ENCODE assay signal across 18 cellular contexts in genomic region chr1:78047631-78048030, GRCh38. TPM values are rescaled to one million over a fixed set of nuclear protein-coding genes. Genes with fewer than 3 reads are reported as not detected.
DNase-seq lines count a peak whose midpoint lies in the region; ATAC-seq and TF ChIP-seq lines count a peak whose summit lies in the region.
"Had no signal": no experiment of that assay in that cellular context is flagged by ENCODE, and none has a peak within 500 bp of the region (broad histone marks: within the 10 kb centered on the region; RNA-seq: fewer than 3 reads in every experiment).

No MANE protein-coding gene starts in this region.

- H3K9me3 Mint-ChIP-seq in CD4-positive, alpha-beta memory T cell: peaks cover 0 to 4% (median 0%) of the 10 kb centered on the region in 8 donors
- H3K9me3 Mint-ChIP-seq: memory B cell had no signal

- H3K27me3 Mint-ChIP-seq in CD4-positive, alpha-beta memory T cell: peaks cover 34 to 42% of the 10 kb centered on the region in 2 donors

- no peaks in the 10 kb centered on the region for H3K9me2 ChIP-seq in hepatocyte (replicated peaks; ENCODE audit: insufficient read depth)

- peaks cover 10% of the 10 kb centered on the region for H3K4me1 ChIP-seq in hepatocyte (ENCODE audit: insufficient read depth)
- peaks cover 10 to 33% (median 16%) of the 10 kb centered on the region in 3 donors for H3K4me1 ChIP-seq in skeletal muscle tissue (ENCODE audit: control insufficient read depth in 3 of 3, insufficient read depth in 3 of 3, low read length in 3 of 3)
- peaks cover 11% of the 10 kb centered on the region for H3K4me1 ChIP-seq in CD4-positive, alpha-beta memory T cell (ENCODE audit: insufficient read depth, low read length)

- H3K9ac ChIP-seq in skeletal muscle tissue (ENCODE audit: low read depth in 1 of 3, low read length in 3 of 3): peak overlapping the region in 2 of 3 donors; percentile 63

- H3K36me3 ChIP-seq in hepatocyte (replicated peaks; ENCODE audit: insufficient read depth, low read depth) (no peaks in the 10 kb centered on the region), skeletal muscle tissue (ENCODE audit: control insufficient read depth in 3 of 3, insufficient read depth in 3 of 3, low read length in 3 of 3) (no peaks in the 10 kb centered on the region)
- no peaks in the 10 kb centered on the region for H3K36me3 ChIP-seq in CD4-positive, alpha-beta memory T cell (ENCODE audit: insufficient read depth, low read length)
- H3K36me3 ChIP-seq: neutrophil, Peyer's patch, upper lobe of left lung had no signal

- peak overlapping the region; percentile 94 for H3K4me2 ChIP-seq in hepatocyte

- ATAC-seq in GM18858 (IDR thresholded peaks at IDR 0.05; ENCODE audit: unreplicated experiment): no peak

- DNase-seq in NCI-H510A treated with DMSO at 0.1 percent for 48 hours (lab: John Stamatoyannopoulos, UW): peak; percentile 76
- no peak for DNase-seq in NCI-H510A (lab: John Stamatoyannopoulos, UW)
- peak; percentile 29 for DNase-seq in NCI-H82 treated with DMSO at 0.1 percent for 48 hours (lab: John Stamatoyannopoulos, UW; ENCODE audit: unreplicated experiment)
- peak; percentile 20 for DNase-seq in hepatocyte (ENCODE audit: low spot score)
- DNase-seq in NCI-H345 treated with DMSO at 0.1 percent for 48 hours (lab: John Stamatoyannopoulos, UW; ENCODE audit: unreplicated experiment): no peak
- DNase-seq in CD4-positive, alpha-beta memory T cell: no peak
- DNase-seq: activated CD4-positive, CD25-positive, alpha-beta regulatory T cell; dorsolateral prefrontal cortex; Kasumi-1; NCI-H146; NCI-H526 treated with DMSO at 0.1 percent for 48 hours; Peyer's patch; upper lobe of left lung had no signal

- intact Hi-C loops in CD4-positive, alpha-beta memory T cell (cut with micrococcal nuclease): no loop called here

- peaks cover 25% of the 10 kb centered on the region for H3K79me2 ChIP-seq in hepatocyte

- CTCF ChIA-PET in CD4-positive, alpha-beta memory T cell (lab: Charles Lee; ENCODE audit: partially characterized antibody): interaction anchor here (1.1 to 1.5 kb wide), 2 partner anchors 66 to 69 kb away, joined by 3 to 6 read pairs; partner anchors contain the start of gene FUBP1

- H3K36me3 Mint-ChIP-seq in CD4-positive, alpha-beta memory T cell: peaks cover 0 to 1% of the 10 kb centered on the region in 2 donors
- H3K36me3 Mint-ChIP-seq: memory B cell had no signal

- POLR2A ChIA-PET in CD4-positive, alpha-beta memory T cell (lab: Charles Lee; ENCODE audit: partially characterized antibody): no interaction called here

- H3K4me1 Mint-ChIP-seq in CD4-positive, alpha-beta memory T cell: peaks cover 5 to 26% (median 18%) of the 10 kb centered on the region in 4 donors

- H3K27me3 ChIP-seq in hepatocyte (peaks cover 25% of the 10 kb centered on the region), skeletal muscle tissue (ENCODE audit: control insufficient read depth in 3 of 3, insufficient read depth in 3 of 3, low read length in 3 of 3) (no peaks in the 10 kb centered on the region)
- H3K27me3 ChIP-seq in CD4-positive, alpha-beta memory T cell (ENCODE audit: insufficient read depth, low read length): peaks cover 14% of the 10 kb centered on the region
- H3K27me3 ChIP-seq: Peyer's patch had no signal

- H3K4me3 ChIP-seq in hepatocyte (no peak overlapping the region), skeletal muscle tissue (ENCODE audit: low read length in 3 of 3) (peak overlapping the region in 2 of 3 donors; percentile 69 to 86)
- H3K4me3 ChIP-seq in CD4-positive, alpha-beta memory T cell (ENCODE audit: low read length in 2 of 2): no peak overlapping the region

- H3K9me3 ChIP-seq in hepatocyte (ENCODE audit: low read depth): no peaks in the 10 kb centered on the region
- no peaks in the 10 kb centered on the region for H3K9me3 ChIP-seq in skeletal muscle tissue (ENCODE audit: control insufficient read depth in 3 of 3, low read length in 3 of 3)
- no peaks in the 10 kb centered on the region for H3K9me3 ChIP-seq in CD4-positive, alpha-beta memory T cell (ENCODE audit: control insufficient read depth in 1 of 2, low read length in 2 of 2)
- H3K9me3 ChIP-seq: neutrophil, Peyer's patch, upper lobe of left lung had no signal

- no peak overlapping the region for H2AFZ ChIP-seq in hepatocyte

- no peak overlapping the region for H3K27ac Mint-ChIP-seq in CD4-positive, alpha-beta memory T cell
- H3K27ac Mint-ChIP-seq: memory B cell had no signal

- TF ChIP-seq CTCF in hepatocyte (IDR thresholded peaks at IDR 0.05; ENCODE audit: poor library complexity): no peak

- H4K20me1 ChIP-seq in hepatocyte (ENCODE audit: insufficient read depth, poor library complexity, severe bottlenecking): peaks cover 5% of the 10 kb centered on the region

- no peak overlapping the region for H3K27ac ChIP-seq in hepatocyte
- peak overlapping the region; percentile 43 for H3K27ac ChIP-seq in skeletal muscle tissue (ENCODE audit: low read depth, low read length)
- H3K27ac ChIP-seq in CD4-positive, alpha-beta memory T cell (ENCODE audit: low read depth, low read length): no peak overlapping the region
- H3K27ac ChIP-seq: C4-2B, dorsolateral prefrontal cortex, neutrophil had no signal

- 53% methylated on average over 3 of the region's 3 CpGs for WGBS in hepatocyte (ENCODE audit: low lambda C conversion rate, missing lambda C conversion rate)

- peak overlapping the region in 1 of 8 donors; percentile 43 for H3K4me3 Mint-ChIP-seq in CD4-positive, alpha-beta memory T cell
- H3K4me3 Mint-ChIP-seq: memory B cell had no signal

RNA-seq across cellular contexts. Expression of gene GIPC2, which starts 1.9 kb away (rescaled TPM):
- total RNA-seq in hepatocyte (24.0 TPM in 2 replicates), skeletal muscle tissue (1.6 TPM)
- polyA plus RNA-seq in hepatocyte: 8.4 and 16.9 TPM in 2 replicates
- total RNA-seq in CD4-positive, alpha-beta memory T cell: under 1 TPM; 0.28 to 0.52 TPM
- under 1 TPM; 0.13 to 0.33 TPM for polyA plus RNA-seq in CD4-positive, alpha-beta memory T cell

RNA-seq across cellular contexts. Expression of gene DNAJB4, which starts 42.9 kb away (rescaled TPM):
- total RNA-seq in hepatocyte: 36.5 and 48.0 TPM in 2 replicates
- polyA plus RNA-seq in hepatocyte: 22.7 and 29.5 TPM in 2 replicates
- 53.8 TPM for total RNA-seq in skeletal muscle tissue
- 10 to 100 TPM; 15.5 to 18.3 TPM for total RNA-seq in CD4-positive, alpha-beta memory T cell
- polyA plus RNA-seq in CD4-positive, alpha-beta memory T cell: 1 to 10 TPM; 8.7 to 9.8 TPM

Comparison
In these comparisons a context has a peak if more than half of its experiments do, and no peak if none do; other contexts are left out.
1. DNase-seq: peak in NCI-H510A treated with DMSO at 0.1 percent for 48 hours (single experiment), NCI-H82 treated with DMSO at 0.1 percent for 48 hours (single experiment) and hepatocyte (single experiment); none in NCI-H510A (single experiment), NCI-H345 treated with DMSO at 0.1 percent for 48 hours (single experiment) and CD4-positive, alpha-beta memory T cell (0 of 5).
2. H3K4me3 ChIP-seq: peak in skeletal muscle tissue (2 of 3); none in hepatocyte (single experiment) and CD4-positive, alpha-beta memory T cell (0 of 2).